ENCODE assay signal across 35 cellular contexts in the genomic region with DNA sequence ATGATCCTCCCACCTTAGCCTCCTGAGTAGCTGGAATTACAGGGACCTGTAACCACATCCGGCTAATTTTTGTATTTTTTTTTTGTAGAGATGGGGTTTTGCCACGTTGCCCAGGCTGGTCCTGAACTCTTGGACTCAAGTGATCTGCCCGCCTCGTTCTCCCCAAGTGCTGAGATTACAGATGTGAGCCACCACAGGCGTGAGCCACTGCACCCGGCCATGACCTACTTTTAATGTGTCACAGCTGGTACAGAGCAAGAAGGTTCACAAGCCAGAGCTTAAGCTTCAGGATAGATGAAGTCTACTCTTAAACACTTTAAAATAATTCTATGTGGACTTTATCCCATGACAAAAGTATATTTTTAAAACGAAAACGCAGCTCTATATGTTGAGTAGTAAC.
"Had no signal": no experiment of that assay in that cellular context is flagged by ENCODE, and none has a peak within 500 bp of the region (broad histone marks: within the 10 kb centered on the region; RNA-seq: fewer than 3 reads in every experiment).

No MANE protein-coding gene starts in this region.

- H3K27me3 Mint-ChIP-seq: activated CD4-positive, alpha-beta memory T cell treated with anti-CD3 and anti-CD28 coated beads, Interleukin-2, amount 10 ng/mL, durations not matched to agents 7 days and 5 days; activated CD8-positive, alpha-beta memory T cell treated with anti-CD3 and anti-CD28 coated beads, Interleukin-2, amount 10 ng/mL, durations not matched to agents 7 days and 5 days; activated naive CD4-positive, alpha-beta T cell treated with anti-CD3 and anti-CD28 coated beads, Interleukin-2, amount 10 ng/mL, durations not matched to agents 7 days and 5 days; activated naive CD8-positive, alpha-beta T cell; activated naive CD8-positive, alpha-beta T cell treated with anti-CD3 and anti-CD28 coated beads, Interleukin-2, amount 50 U/mL, for 24 hours; central memory CD8-positive, alpha-beta T cell had no signal

- H3K27ac ChIP-seq: cardiac muscle cell, PC-9, RWPE1, VCaP had no signal

- H3K27ac Mint-ChIP-seq: activated CD4-positive, alpha-beta memory T cell treated with anti-CD3 and anti-CD28 coated beads, Interleukin-2, amount 10 ng/mL, durations not matched to agents 7 days and 5 days; activated CD8-positive, alpha-beta memory T cell treated with anti-CD3 and anti-CD28 coated beads, Interleukin-2, amount 10 ng/mL, durations not matched to agents 7 days and 5 days; activated naive CD4-positive, alpha-beta T cell treated with anti-CD3 and anti-CD28 coated beads, Interleukin-2, amount 10 ng/mL, durations not matched to agents 7 days and 5 days; activated naive CD8-positive, alpha-beta T cell; activated naive CD8-positive, alpha-beta T cell treated with anti-CD3 and anti-CD28 coated beads, Interleukin-2, amount 50 U/mL, for 24 hours had no signal

- DNase-seq: activated CD4-positive, alpha-beta memory T cell treated with anti-CD3 and anti-CD28 coated beads, Interleukin-2, amount 10 ng/mL, durations not matched to agents 7 days and 5 days; activated CD4-positive, alpha-beta T cell treated with anti-CD3 and anti-CD28 coated beads for 1 hour; activated CD4-positive, alpha-beta T cell treated with anti-CD3 and anti-CD28 coated beads for 48 hours; activated CD4-positive, CD25-positive, alpha-beta regulatory T cell; activated CD8-positive, alpha-beta memory T cell treated with anti-CD3 and anti-CD28 coated beads for 24 hours; activated CD8-positive, alpha-beta memory T cell treated with anti-CD3 and anti-CD28 coated beads, Interleukin-2, amount 10 ng/mL, durations not matched to agents 7 days and 5 days; activated CD8-positive, alpha-beta memory T cell treated with anti-CD3 and anti-CD28 coated beads, Interleukin-2, amount 50 U/mL, for 48 hours; activated effector memory CD4-positive, alpha-beta T cell treated with Interleukin-2 at 50 U/mL for 16 hours; activated naive CD4-positive, alpha-beta T cell treated with anti-CD3 and anti-CD28 coated beads, Interleukin-2, amount 10 ng/mL, durations not matched to agents 7 days and 5 days; activated naive CD8-positive, alpha-beta T cell treated with anti-CD3 and anti-CD28 coated beads, Interleukin-2, amount 50 U/mL, for 24 hours; activated T-cell treated with anti-CD3 and anti-CD28 coated beads, Interleukin-2, amount 50 U/mL, for 48 hours; amniotic stem cell; aorta; KG1; MM.1S; NCI-H1105; NCI-H1417 treated with DMSO at 0.1 percent for 48 hours; NCI-H187 treated with DMSO at 0.1 percent for 48 hours; NCI-H2081 treated with DMSO at 0.1 percent for 48 hours; NCI-H226; NCI-H446 treated with DMSO at 0.1 percent for 48 hours; NCI-H524; NCI-H69; NK-92 treated with Interleukin-12 subunit alpha and Interleukin-12 subunit beta, amount 100 ng/mL, for 24 hours; PC-9; Right ventricle myocardium superior; SW 1271; T-helper 1 cell; T-helper 2 cell; T-helper 9 cell had no signal

- H3K27me3 ChIP-seq: cardiac muscle cell had no signal

- H3K9me3 Mint-ChIP-seq: activated CD4-positive, alpha-beta memory T cell treated with anti-CD3 and anti-CD28 coated beads, Interleukin-2, amount 10 ng/mL, durations not matched to agents 7 days and 5 days; activated naive CD4-positive, alpha-beta T cell treated with anti-CD3 and anti-CD28 coated beads, Interleukin-2, amount 10 ng/mL, durations not matched to agents 7 days and 5 days; activated naive CD8-positive, alpha-beta T cell treated with anti-CD3 and anti-CD28 coated beads, Interleukin-2, amount 50 U/mL, for 24 hours; central memory CD8-positive, alpha-beta T cell had no signal

- H3K4me3 ChIP-seq: cardiac muscle cell, PC-9 had no signal

- H3K4me3 Mint-ChIP-seq: activated CD4-positive, alpha-beta memory T cell treated with anti-CD3 and anti-CD28 coated beads, Interleukin-2, amount 10 ng/mL, durations not matched to agents 7 days and 5 days; activated CD8-positive, alpha-beta memory T cell treated with anti-CD3 and anti-CD28 coated beads, Interleukin-2, amount 10 ng/mL, durations not matched to agents 7 days and 5 days; activated naive CD4-positive, alpha-beta T cell treated with anti-CD3 and anti-CD28 coated beads, Interleukin-2, amount 10 ng/mL, durations not matched to agents 7 days and 5 days; activated naive CD8-positive, alpha-beta T cell; activated naive CD8-positive, alpha-beta T cell treated with anti-CD3 and anti-CD28 coated beads, Interleukin-2, amount 50 U/mL, for 24 hours; central memory CD8-positive, alpha-beta T cell had no signal
